8 cellular contexts compared by ENCODE assay signal in genomic region chr5:72307968-72308852, GRCh38. TPM values are rescaled to one million over a fixed set of nuclear protein-coding genes. Genes with fewer than 3 reads are reported as not detected.
DNase-seq lines count a peak whose midpoint lies in the region; ATAC-seq and TF ChIP-seq lines count a peak whose summit lies in the region.

No MANE protein-coding gene starts in this region.

- peak; percentile 87 for DNase-seq in CMK (ENCODE audit: low read depth)
- peak; percentile 93 for DNase-seq in HK-2 (ENCODE audit: unreplicated experiment)
- DNase-seq in NCI-H82 (lab: John Stamatoyannopoulos, UW): peak; percentile 98
- DNase-seq in activated CD8-positive, alpha-beta T cell treated with anti-CD3 and anti-CD28 coated beads for 36 hours: peak; percentile 96
- peak; percentile 97 for DNase-seq in ecto neural progenitor cell (ENCODE audit: low spot score)
- DNase-seq in lower lobe of right lung: peak; percentile 99
- peak; percentile 81 to 89 (median 87) for DNase-seq in stimulated activated CD4-positive, alpha-beta T cell treated with anti-CD3 and anti-CD28 coated beads, TNF-alpha, amount 100 ng/mL, for 1 hour (ENCODE audit: low read depth in 3 of 3, low spot score in 1 of 3)

- POLR2A ChIA-PET in activated CD8-positive, alpha-beta T cell treated with anti-CD3 and anti-CD28 coated beads for 36 hours (lab: Charles Lee): interaction anchor here (0.6 to 5.3 kb wide), 9 partner anchors 8 to 540 kb away, joined by 3 to 68 read pairs (median 3); partner anchors contain the start of genes MRPS27 and PTCD2

- no peaks in the 10 kb centered on the region for H3K9me3 Mint-ChIP-seq in activated CD8-positive, alpha-beta T cell treated with anti-CD3 and anti-CD28 coated beads for 36 hours

- H3K36me3 Mint-ChIP-seq in activated CD8-positive, alpha-beta T cell treated with anti-CD3 and anti-CD28 coated beads for 36 hours (ENCODE audit: low read depth): peaks cover 41% of the 10 kb centered on the region

- peaks cover 32% of the 10 kb centered on the region for H3K4me1 ChIP-seq in lower lobe of right lung

- peaks cover 38% of the 10 kb centered on the region for H3K36me3 ChIP-seq in lower lobe of right lung

- CTCF ChIA-PET in activated CD8-positive, alpha-beta T cell treated with anti-CD3 and anti-CD28 coated beads for 36 hours (lab: Charles Lee): interaction anchor here (0.7 to 2.7 kb wide), 14 partner anchors 9 to 526 kb away, joined by 3 to 48 read pairs (median 3); partner anchors contain the start of genes MRPS27 and PTCD2

- H3K9me3 ChIP-seq in lower lobe of right lung: no peaks in the 10 kb centered on the region

- peak; percentile 65 for TF ChIP-seq CTCF in activated CD8-positive, alpha-beta T cell treated with anti-CD3 and anti-CD28 coated beads for 36 hours (IDR thresholded peaks at IDR 0.05)
- peak; percentile 95 for TF ChIP-seq CTCF in lower lobe of right lung (IDR thresholded peaks at IDR 0.05)

- no peaks in the 10 kb centered on the region for H3K27me3 ChIP-seq in lower lobe of right lung (ENCODE audit: low read depth)

- intact Hi-C loops in activated CD8-positive, alpha-beta T cell treated with anti-CD3 and anti-CD28 coated beads for 36 hours (cut with micrococcal nuclease): loop anchor here (2.0 kb wide), 1 partner anchor 169 kb away; no protein-coding TSS in a partner anchor
- intact Hi-C loops in lower lobe of right lung (cut with DNase I): no loop called here

- H3K27me3 Mint-ChIP-seq in activated CD8-positive, alpha-beta T cell treated with anti-CD3 and anti-CD28 coated beads for 36 hours: no peaks in the 10 kb centered on the region

- peak overlapping the region; percentile 94 for H3K27ac Mint-ChIP-seq in activated CD8-positive, alpha-beta T cell treated with anti-CD3 and anti-CD28 coated beads for 36 hours

- peaks cover 31% of the 10 kb centered on the region for H3K4me1 Mint-ChIP-seq in activated CD8-positive, alpha-beta T cell treated with anti-CD3 and anti-CD28 coated beads for 36 hours (ENCODE audit: low read depth)

- H3K4me3 Mint-ChIP-seq in activated CD8-positive, alpha-beta T cell treated with anti-CD3 and anti-CD28 coated beads for 36 hours: peak overlapping the region; percentile 86

- H3K4me3 ChIP-seq in lower lobe of right lung: peak overlapping the region; percentile 68

- peak; percentile 92 for ATAC-seq in GM19455 (IDR thresholded peaks at IDR 0.05; ENCODE audit: unreplicated experiment)
- peak; percentile 99 for ATAC-seq in activated CD8-positive, alpha-beta T cell treated with anti-CD3 and anti-CD28 coated beads for 36 hours
- peak; percentile 100 for ATAC-seq in lower lobe of right lung

- peak overlapping the region; percentile 93 for H3K27ac ChIP-seq in lower lobe of right lung

RNA-seq across cellular contexts. Expression of gene MRPS27, which starts 11.8 kb away (rescaled TPM):
- total RNA-seq in activated CD8-positive, alpha-beta T cell treated with anti-CD3 and anti-CD28 coated beads for 36 hours: 10 to 100 TPM; 91.5 to 99.1 TPM
- total RNA-seq in lower lobe of right lung: 35.1 TPM

RNA-seq across cellular contexts. Expression of gene PTCD2, which starts 12.0 kb away (rescaled TPM):
- total RNA-seq in activated CD8-positive, alpha-beta T cell treated with anti-CD3 and anti-CD28 coated beads for 36 hours: 10 to 100 TPM; 10.9 to 11.7 TPM
- total RNA-seq in lower lobe of right lung: 5.9 TPM

Comparison
In these comparisons a context has a peak if more than half of its experiments do, and no peak if none do; other contexts are left out.
1. Peak in every context shown above with its lines: DNase-seq, ATAC-seq, H3K4me3 ChIP-seq and H3K27ac ChIP-seq.